In genomic region chr1:89762801-89763648, GRCh38 we compare ENCODE assay signal across 8 cellular contexts. TPM values are rescaled to one million over a fixed set of nuclear protein-coding genes. Genes with fewer than 3 reads are reported as not detected.
A peak's percentile ranks its signal among the peaks of the same experiment; 100 is the strongest.
DNase-seq lines count a peak whose midpoint lies in the region; ATAC-seq and TF ChIP-seq lines count a peak whose summit lies in the region.

No MANE protein-coding gene starts in this region.

- H3K36me3 ChIP-seq in GM23338 (ENCODE audit: insufficient read depth) (no peaks in the 10 kb centered on the region), SK-N-MC (ENCODE audit: insufficient read depth, low read length) (no peaks in the 10 kb centered on the region), thymus (ENCODE audit: control insufficient read depth, insufficient read depth) (no peaks in the 10 kb centered on the region)

- H3K4me3 ChIP-seq in GM23338: peak overlapping the region; percentile 90
- H3K4me3 ChIP-seq in SK-N-MC: peak overlapping the region; percentile 81
- H3K4me3 ChIP-seq in thymus (ENCODE audit: low read length): peak overlapping the region; percentile 52

- peak overlapping the region; percentile 94 for H3K4me2 ChIP-seq in GM23338

- intact Hi-C loops in head of caudate nucleus (cut with DNase I): loop anchor here (2.0 to 5.0 kb wide), 2 partner anchors 130 to 281 kb away; partner anchors contain the start of gene LRRC8C

- H3F3A ChIP-seq in GM23338 (replicated peaks; ENCODE audit: low read depth): 0 out of 2 replicates have a peak, but pooled peaks cover 8% of the 10 kb centered on the region

- H3K36me3 Mint-ChIP-seq in GM23338 (ENCODE audit: low read depth): no peaks in the 10 kb centered on the region
- no peaks in the 10 kb centered on the region for H3K36me3 Mint-ChIP-seq in activated naive CD4-positive, alpha-beta T cell treated with anti-CD3 and anti-CD28 coated beads, Interleukin-2, amount 50 U/mL, for 72 hours
- H3K36me3 Mint-ChIP-seq in osteocyte (ENCODE audit: unreplicated experiment): peaks cover 2% of the 10 kb centered on the region

- WGBS in thymus: 4% methylated on average over 46 of the region's 46 CpGs

- H3K9ac ChIP-seq in SK-N-MC (ENCODE audit: insufficient read length): peak overlapping the region; percentile 37

- H3K27me3 ChIP-seq in GM23338 (ENCODE audit: insufficient read depth): peaks cover 36% of the 10 kb centered on the region
- H3K27me3 ChIP-seq in thymus (ENCODE audit: control insufficient read depth, insufficient read depth): no peaks in the 10 kb centered on the region

- H3K27me3 Mint-ChIP-seq in GM23338 (ENCODE audit: insufficient read depth, low read depth, poor library complexity): peaks cover 20% of the 10 kb centered on the region
- peaks cover 20% of the 10 kb centered on the region for H3K27me3 Mint-ChIP-seq in osteocyte (ENCODE audit: unreplicated experiment)

- H3K27ac Mint-ChIP-seq in GM23338 (no peak overlapping the region), osteocyte (ENCODE audit: unreplicated experiment) (no peak overlapping the region)
- peak overlapping the region; percentile 85 to 91 for H3K27ac Mint-ChIP-seq in activated naive CD4-positive, alpha-beta T cell treated with anti-CD3 and anti-CD28 coated beads, Interleukin-2, amount 50 U/mL, for 72 hours

- H3K9me3 Mint-ChIP-seq in GM23338 (no peaks in the 10 kb centered on the region), osteocyte (ENCODE audit: unreplicated experiment) (no peaks in the 10 kb centered on the region)
- no peaks in the 10 kb centered on the region for H3K9me3 Mint-ChIP-seq in activated naive CD4-positive, alpha-beta T cell treated with anti-CD3 and anti-CD28 coated beads, Interleukin-2, amount 50 U/mL, for 72 hours

- H3K4me3 Mint-ChIP-seq in GM23338 (peak overlapping the region; percentile 80), osteocyte (ENCODE audit: unreplicated experiment) (peak overlapping the region; percentile 84)

- TF ChIP-seq CTCF in GM23338 (conservative IDR thresholded peaks at IDR 0.05; ENCODE audit: low read depth in 2 of 2) (peak; percentile 94 to 98), osteocyte (IDR thresholded peaks at IDR 0.05) (peak; percentile 100)

- H3K27ac ChIP-seq in GM23338 (ENCODE audit: low read depth): no peak overlapping the region
- H3K27ac ChIP-seq in SK-N-MC: no peak overlapping the region
- peak overlapping the region; percentile 2 for H3K27ac ChIP-seq in thymus (ENCODE audit: low read depth)

- no peaks in the 10 kb centered on the region for H3K9me2 ChIP-seq in GM23338 (ENCODE audit: insufficient read depth)

- H3K4me1 ChIP-seq in GM23338 (ENCODE audit: insufficient read depth) (no peaks in the 10 kb centered on the region), thymus (ENCODE audit: control insufficient read depth, insufficient read depth, low read length) (peaks cover 5% of the 10 kb centered on the region)

- H3K4me1 Mint-ChIP-seq in GM23338: peaks cover 14% of the 10 kb centered on the region
- peaks cover 18% of the 10 kb centered on the region for H3K4me1 Mint-ChIP-seq in osteocyte (ENCODE audit: unreplicated experiment)

- H3K9me3 ChIP-seq in SK-N-MC (ENCODE audit: low read depth, low read length) (no peaks in the 10 kb centered on the region), thymus (ENCODE audit: control insufficient read depth) (peaks cover 3% of the 10 kb centered on the region)

- DNase-seq in ELR (ENCODE audit: low read depth) (peak; percentile 87), GM23338 (ENCODE audit: low spot score) (peak; percentile 95), LHCN-M2 (ENCODE audit: low read depth) (peak; percentile 64), SK-N-MC (ENCODE audit: low read depth, low spot score) (peak; percentile 55), head of caudate nucleus (peak; percentile 81 to 96 (median 90)), osteocyte (ENCODE audit: extremely low spot score, unreplicated experiment) (peak; percentile 94)
- DNase-seq in activated naive CD4-positive, alpha-beta T cell treated with anti-CD3 and anti-CD28 coated beads, Interleukin-2, amount 50 U/mL, for 72 hours (ENCODE audit: low spot score in 2 of 2): peak; percentile 85 to 87

- H3K79me2 ChIP-seq in GM23338 (replicated peaks; ENCODE audit: insufficient read depth): no peaks in the 10 kb centered on the region

- H4K20me1 ChIP-seq in GM23338 (replicated peaks; ENCODE audit: insufficient read depth): no peaks in the 10 kb centered on the region

- H2AFZ ChIP-seq in GM23338: peak overlapping the region; percentile 100

- ATAC-seq in GM23338: peak; percentile 99
- peak; percentile 98 to 99 for ATAC-seq in activated naive CD4-positive, alpha-beta T cell treated with anti-CD3 and anti-CD28 coated beads, Interleukin-2, amount 50 U/mL, for 72 hours

TF ChIP-seq in GM23338, 12 proteins besides CTCF, POLR2A, EP300 and RAD21:
- no peak for TF ChIP-seq POLR2AphosphoS5 (IDR thresholded peaks at IDR 0.05; ENCODE audit: low read depth)
- no peak for TF ChIP-seq ZNF331 (CRISPR knock-in tag; IDR thresholded peaks at IDR 0.05; ENCODE audit: low read depth)
- TF ChIP-seq EZH2 (IDR thresholded peaks at IDR 0.05; ENCODE audit: low read depth, unreplicated experiment): no peak
- no peak for TF ChIP-seq ZNF114 (CRISPR knock-in tag; IDR thresholded peaks at IDR 0.05)
- no peak for TF ChIP-seq JUNB (IDR thresholded peaks at IDR 0.05; ENCODE audit: unreplicated experiment)
- TF ChIP-seq STAT1 (IDR thresholded peaks at IDR 0.05; ENCODE audit: unreplicated experiment): no peak
- TF ChIP-seq NANOG (IDR thresholded peaks at IDR 0.05; ENCODE audit: borderline replicate concordance): no peak
- TF ChIP-seq CREB1 (CRISPR knock-in tag; IDR thresholded peaks at IDR 0.05; ENCODE audit: low read depth): no peak
- TF ChIP-seq ZNF462 (CRISPR knock-in tag; IDR thresholded peaks at IDR 0.05): no peak
TF ChIP-seq in GM23338: peak in this region for 0.

RNA-seq across cellular contexts. Expression of gene LRRC8D, which starts 57.8 kb away (rescaled TPM):
- total RNA-seq in GM23338 (2014; rRNA removed; shearing (Covaris generic)): 48.1 and 48.8 TPM in 2 replicates
- polyA plus RNA-seq in GM23338 (2016; fragmentation: Nextera tagmentation; extraction: Ambion mirVana): 22.4 and 23.6 TPM in 2 replicates
- 20.7 and 23.9 TPM in 2 replicates for total RNA-seq in LHCN-M2 (2014; rRNA removed)
- polyA plus RNA-seq in LHCN-M2 (2012): 11.7 TPM
- 10 to 100 TPM; 14.6 to 22.8 TPM for total RNA-seq in activated naive CD4-positive, alpha-beta T cell treated with anti-CD3 and anti-CD28 coated beads, Interleukin-2, amount 50 U/mL, for 72 hours
- total RNA-seq in osteocyte: 20.4 and 21.2 TPM in 2 replicates
- 23.8 TPM for polyA plus RNA-seq in thymus

Comparison
In these comparisons a context has a peak if more than half of its experiments do, and no peak if none do; other contexts are left out.
1. H3K27ac Mint-ChIP-seq: peak in activated naive CD4-positive, alpha-beta T cell treated with anti-CD3 and anti-CD28 coated beads, Interleukin-2, amount 50 U/mL, for 72 hours (2 of 2); none in GM23338 (single experiment) and osteocyte (single experiment).
2. Peak in every context shown above with its lines, with median percentiles within 50 percentile points of each other: DNase-seq and H3K4me3 ChIP-seq.